13 cellular contexts compared by ENCODE assay signal in the genomic region with DNA sequence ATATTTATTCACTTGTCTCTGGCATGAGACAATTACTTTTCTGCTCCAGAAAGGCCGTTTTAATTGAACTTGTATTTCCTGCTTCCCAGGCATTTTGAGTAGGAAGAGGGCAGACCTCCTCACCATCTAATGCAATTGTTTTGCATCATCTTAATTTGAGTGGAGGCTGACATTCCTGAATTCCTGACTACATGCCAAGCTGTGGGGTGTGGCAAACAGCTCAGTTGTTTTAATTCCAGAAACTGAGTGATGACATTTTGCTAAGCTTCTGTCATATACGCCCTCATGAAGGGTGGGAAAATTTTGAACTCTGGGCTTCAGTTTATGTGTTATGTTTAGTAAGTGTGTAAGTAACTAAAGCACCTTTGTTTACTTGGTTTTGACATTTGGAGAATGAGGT.
DNase-seq lines count a peak whose midpoint lies in the region; ATAC-seq, FAIRE-seq and TF ChIP-seq lines count a peak whose summit lies in the region.
"Had no signal": no experiment of that assay in that cellular context is flagged by ENCODE, and none has a peak within 500 bp of the region (broad histone marks: within the 10 kb centered on the region; RNA-seq: fewer than 3 reads in every experiment).

No MANE protein-coding gene starts in this region.

- DNase-seq in H54 (ENCODE audit: insufficient read length, low spot score) (no peak), SJSA1 (ENCODE audit: low read depth in 1 of 2, low spot score in 2 of 2) (peak; percentile 53 to 67), fibroblast of the aortic adventitia (ENCODE audit: low read depth) (peak; percentile 61), skeletal muscle cell (ENCODE audit: low read depth) (peak; percentile 65), substantia nigra (lab: John Stamatoyannopoulos, UW) (no peak)
- no peak for DNase-seq in stimulated activated CD4-positive, alpha-beta T cell treated with anti-CD3 and anti-CD28 coated beads, Interleukin-4, amount 100 ng/mL, for 1 hour
- DNase-seq: activated CD4-positive, alpha-beta memory T cell treated with anti-CD3 and anti-CD28 coated beads, Interleukin-2, amount 10 ng/mL, durations not matched to agents 7 days and 5 days; activated naive CD4-positive, alpha-beta T cell; NCI-H748 treated with DMSO at 0.1 percent for 48 hours; SW 1271; testis had no signal

- peak; percentile 27 for FAIRE-seq in H54 (lab: Jason Lieb, UNC)
- FAIRE-seq: islet of Langerhans had no signal

- H3K27me3 ChIP-seq in SJSA1 (replicated peaks), result no peaks in the 10 kb centered on the region
- H3K27me3 ChIP-seq: testis had no signal

- peaks cover 14% of the 10 kb centered on the region for H3K4me1 ChIP-seq in SJSA1 (replicated peaks)
- H3K4me1 ChIP-seq: testis had no signal

- H3K27ac ChIP-seq in SJSA1, result peak overlapping the region; percentile 41
- no peak overlapping the region for H3K27ac ChIP-seq in substantia nigra (ENCODE audit: low read depth, low read length, poor library complexity, severe bottlenecking)
- H3K27ac ChIP-seq: testis had no signal

- no peaks in the 10 kb centered on the region for H3K9me3 ChIP-seq in SJSA1 (replicated peaks)
- H3K9me3 ChIP-seq: testis had no signal

- H3K4me3 ChIP-seq in SJSA1 (no peak overlapping the region), fibroblast of the aortic adventitia (ENCODE audit: low read depth, low read length) (no peak overlapping the region), skeletal muscle cell (ENCODE audit: low read depth, low read length) (no peak overlapping the region)
- H3K4me3 ChIP-seq: testis had no signal

- ATAC-seq in HG03045 (IDR thresholded peaks at IDR 0.05; ENCODE audit: unreplicated experiment), result no peak

- no peaks in the 10 kb centered on the region for H3K36me3 ChIP-seq in SJSA1

- TF ChIP-seq CTCF in fibroblast of the aortic adventitia (IDR thresholded peaks at IDR 0.05; ENCODE audit: insufficient read depth, low read length), result no peak

- TF ChIP-seq POLR2A in H54 (IDR thresholded peaks at IDR 0.05; ENCODE audit: low read depth, low read length), result no peak

Comparison
In these comparisons a context has a peak if more than half of its experiments do, and no peak if none do; other contexts are left out.
1. DNase-seq: peak in SJSA1 (2 of 2), fibroblast of the aortic adventitia (single experiment) and skeletal muscle cell (single experiment); none in H54 (single experiment), stimulated activated CD4-positive, alpha-beta T cell treated with anti-CD3 and anti-CD28 coated beads, Interleukin-4, amount 100 ng/mL, for 1 hour (single experiment) and substantia nigra (0 of 49).